10 cellular contexts compared by ENCODE assay signal in genomic region chr6:157557541-157557940, GRCh38.
DNase-seq lines count a peak whose midpoint lies in the region; ATAC-seq, FAIRE-seq and TF ChIP-seq lines count a peak whose summit lies in the region.
"Had no signal": no experiment of that assay in that cellular context is flagged by ENCODE, and none has a peak within 500 bp of the region (broad histone marks: within the 10 kb centered on the region; RNA-seq: fewer than 3 reads in every experiment).

No MANE protein-coding gene starts in this region.

- intact Hi-C loops in GM12878 (cut with micrococcal nuclease; ENCODE audit: unreplicated experiment), result no loop called here

- H3K4me2 ChIP-seq in GM12878 (ENCODE audit: control insufficient read depth, insufficient read depth) (peak overlapping the region; percentile 82), SK-N-SH (no peak overlapping the region)

- POLR2A ChIA-PET in GM12878 (lab: Charles Lee) (interaction anchor here (0.6 to 11.0 kb wide), 6 partner anchors 12 to 316 kb away, joined by 3 to 170 read pairs (median 4); no protein-coding TSS in a partner anchor), SK-N-SH (lab: Yijun Ruan, JAX) (no interaction called here)

- H3K4me1 ChIP-seq in GM12878 (ENCODE audit: control insufficient read depth, insufficient read depth, low read length) (peaks cover 58% of the 10 kb centered on the region), SK-N-SH (ENCODE audit: control insufficient read depth in 1 of 2, insufficient read depth in 2 of 2, low read depth in 1 of 2, low read length in 1 of 2) (peaks cover 0 to 6% of the 10 kb centered on the region in 2 experiments; a peak in 1 of 4 replicates)

- H3K36me3 ChIP-seq in GM12878 (ENCODE audit: control insufficient read depth in 2 of 2, insufficient read depth in 2 of 2, low read length in 1 of 2) (no peaks in the 10 kb centered on the region; a peak in 1 of 4 replicates), SK-N-SH (replicated peaks in 1 of 2; ENCODE audit: control insufficient read depth in 1 of 2, insufficient read depth in 2 of 2, low read length in 1 of 2) (no peaks in the 10 kb centered on the region)

- H3K79me2 ChIP-seq in GM12878 (ENCODE audit: control insufficient read depth, insufficient read depth, low read length) (no peaks in the 10 kb centered on the region), SK-N-SH (ENCODE audit: insufficient read depth) (no peaks in the 10 kb centered on the region)

- no peak overlapping the region for H2AFZ ChIP-seq in GM12878 (ENCODE audit: control insufficient read depth, low read depth, low read length)
- no peak overlapping the region for H2AFZ ChIP-seq in SK-N-SH (ENCODE audit: low read depth)

- peak; percentile 93 for FAIRE-seq in GM12878 (lab: Jason Lieb, UNC)

- no peaks in the 10 kb centered on the region for H3F3A ChIP-seq in SK-N-SH (replicated peaks; ENCODE audit: insufficient read depth)

- no peak overlapping the region for H3K27ac ChIP-seq in GM12878 (ENCODE audit: control insufficient read depth, insufficient read depth)
- no peak overlapping the region for H3K27ac ChIP-seq in SK-N-SH (ENCODE audit: low read depth in 2 of 2, low read length in 1 of 2)

- TF ChIP-seq POLR2A in GM12878 (IDR thresholded peaks at IDR 0.05; ENCODE audit: low read depth, low read length) (no peak), erythroblast (IDR thresholded peaks at IDR 0.05; ENCODE audit: low read length) (no peak)

- in situ Hi-C loops in GM12878 (cut with MboI), result no loop called here

- no peaks in the 10 kb centered on the region for H3K27me3 ChIP-seq in GM12878 (replicated peaks in 1 of 2; ENCODE audit: control insufficient read depth in 2 of 2, insufficient read depth in 2 of 2, low read length in 1 of 2)
- H3K27me3 ChIP-seq in SK-N-SH (ENCODE audit: insufficient read depth), result no peaks in the 10 kb centered on the region

- TF ChIP-seq CTCF in GM12878 (IDR thresholded peaks at IDR 0.05 in 2 of 3, conservative IDR thresholded peaks at IDR 0.05 in 1 of 3; ENCODE audit: control insufficient read depth in 2 of 3, extremely low read depth in 1 of 3, insufficient read depth in 1 of 3, low read depth in 3 of 3, low read length in 3 of 3) (no peak), SK-N-SH (IDR thresholded peaks at IDR 0.05) (no peak)

- TF ChIP-seq EP300 in GM12878 (IDR thresholded peaks at IDR 0.05; ENCODE audit: borderline replicate concordance in 1 of 2, control insufficient read depth in 1 of 2, low read depth in 2 of 2, low read length in 2 of 2) (peak; percentile 87 to 92; a peak in 3 of 4 replicates), SK-N-SH (IDR thresholded peaks at IDR 0.05; ENCODE audit: borderline replicate concordance in 1 of 2, low read depth in 1 of 2, low read length in 1 of 2) (no peak)

- SMC1A ChIA-PET in GM12878 (lab: Charles Lee; ENCODE audit: uncharacterized antibody, unreplicated experiment), result interaction anchor here (0.9 to 17.5 kb wide), 11 partner anchors 8 to 243 kb away, joined by 3 to 431 read pairs (median 7); partner anchors contain the start of gene TMEM242

- H4K20me1 ChIP-seq in GM12878 (ENCODE audit: control insufficient read depth, insufficient read depth) (no peaks in the 10 kb centered on the region), SK-N-SH (ENCODE audit: insufficient read depth) (no peaks in the 10 kb centered on the region)

- WGBS in GM12878 (ENCODE audit: insufficient coverage, insufficient replicate concordance, low lambda C conversion rate, missing lambda C conversion rate), result under 1% methylated on average over 7 of the region's 7 CpGs
- 92% methylated on average over 7 of the region's 7 CpGs for WGBS in SK-N-SH (ENCODE audit: low lambda C conversion rate)

- peaks cover 2% of the 10 kb centered on the region; the same call in 2 of the 3 replicates for H3K9me3 ChIP-seq in GM12878 (replicated peaks; ENCODE audit: control insufficient read depth, insufficient read depth, low read length)
- H3K9me3 ChIP-seq in SK-N-SH, result no peaks in the 10 kb centered on the region

- ATAC-seq in GM18520 (IDR thresholded peaks at IDR 0.05; ENCODE audit: unreplicated experiment) (peak; percentile 35), GM21528 (IDR thresholded peaks at IDR 0.05; ENCODE audit: low FRiP score, unreplicated experiment) (peak; percentile 47), HG03342 (IDR thresholded peaks at IDR 0.05; ENCODE audit: unreplicated experiment) (peak; percentile 40), GM12878 (peak; percentile 69)
- ATAC-seq: naive thymus-derived CD8-positive, alpha-beta T cell had no signal

- CTCF ChIA-PET in GM12878 (lab: Yijun Ruan, JAX), result interaction anchor here (1.0 to 2.1 kb wide), 6 partner anchors 12 to 110 kb away, joined by 4 to 7 read pairs (median 4); no protein-coding TSS in a partner anchor
- CTCF ChIA-PET in SK-N-SH (lab: Yijun Ruan, JAX), result interaction anchor here (0.7 kb wide), 1 partner anchor 8 kb away, joined by 3 read pairs; no protein-coding TSS in a partner anchor

- no TSS peak for BruUV-seq in GM12878 (replicated peaks; lab: Mats Ljungman, UMichigan)

- TF ChIP-seq RAD21 in GM12878 (IDR thresholded peaks at IDR 0.05; ENCODE audit: insufficient read depth, low read depth, low read length) (no peak), SK-N-SH (IDR thresholded peaks at IDR 0.05; ENCODE audit: low read length) (no peak)

- no peak overlapping the region for H3K9ac ChIP-seq in GM12878 (ENCODE audit: control insufficient read depth, insufficient read depth, low read length)
- no peak overlapping the region for H3K9ac ChIP-seq in SK-N-SH

- no peaks in the 10 kb centered on the region for H3K9me2 ChIP-seq in SK-N-SH

- RAD21 ChIA-PET in GM12878 (lab: Charles Lee; ENCODE audit: unreplicated experiment), result interaction anchor here (1.0 to 9.6 kb wide), 8 partner anchors 12 to 234 kb away, joined by 3 to 350 read pairs (median 5); partner anchors contain the start of gene TMEM242

- H3K4me3 ChIP-seq in GM12878 (no peak overlapping the region), SK-N-SH (ENCODE audit: low read depth in 2 of 2, low read length in 1 of 2) (no peak overlapping the region)

- DNase-seq in GM12878 (ENCODE audit: low read depth, low spot score), result peak; percentile 91
- no peak for DNase-seq in hippocampal formation (lab: John Stamatoyannopoulos, UW)
- DNase-seq in DMS153 (lab: John Stamatoyannopoulos, UW), result no peak
- DNase-seq in erythroblast (lab: John Stamatoyannopoulos, UW), result no peak
- no peak for DNase-seq in SK-N-SH
- DNase-seq: DMS 273 treated with DMSO at 0.1 percent for 48 hours; naive thymus-derived CD8-positive, alpha-beta T cell had no signal

TF ChIP-seq in GM12878, 131 proteins besides CTCF, POLR2A, EP300 and RAD21 (continues in another document):
- TF ChIP-seq CEBPB (IDR thresholded peaks at IDR 0.05; ENCODE audit: borderline replicate concordance in 1 of 2, low read depth in 2 of 2, low read length in 2 of 2) (no peak; a peak in 1 of 4 replicates), WRNIP1 (IDR thresholded peaks at IDR 0.05; ENCODE audit: borderline replicate concordance, low read depth, low read length) (peak; percentile 77; the same call in 1 of the 2 replicates), SMC3 (IDR thresholded peaks at IDR 0.05; ENCODE audit: borderline replicate concordance, low read length) (peak; percentile 17; the same call in 1 of the 2 replicates), EZH2 (IDR thresholded peaks at IDR 0.05; ENCODE audit: borderline replicate concordance, control insufficient read depth, low read depth, low read length) (no peak), SRF (IDR thresholded peaks at IDR 0.05; ENCODE audit: low read depth in 2 of 2, low read length in 2 of 2) (peak in 1 of 2 experiments; percentile 37; a peak in 1 of 4 replicates), KDM1A (IDR thresholded peaks at IDR 0.05; ENCODE audit: borderline replicate concordance) (0 out of 2 replicates have a peak, but pooled peaks have one; percentile 70), MXI1 (IDR thresholded peaks at IDR 0.05; ENCODE audit: low read depth, low read length) (peak; percentile 67), MEF2A (IDR thresholded peaks at IDR 0.05; ENCODE audit: insufficient read depth, low read depth, low read length) (peak; percentile 95), YY1 (IDR thresholded peaks at IDR 0.05; ENCODE audit: low read depth, low read length) (peak; percentile 81), SPI1 (IDR thresholded peaks at IDR 0.05; ENCODE audit: borderline replicate concordance, insufficient read depth, low read depth, low read length) (peak; percentile 81), ZNF207 (IDR thresholded peaks at IDR 0.05; ENCODE audit: borderline replicate concordance) (no peak)

TF ChIP-seq in SK-N-SH, 30 proteins besides CTCF, POLR2A, EP300 and RAD21 (continues in another document):
- no peak for TF ChIP-seq TEAD4 (IDR thresholded peaks at IDR 0.05; ENCODE audit: borderline replicate concordance, insufficient read depth)
- TF ChIP-seq FOXJ3 (CRISPR knock-in tag; IDR thresholded peaks at IDR 0.05), result no peak
- TF ChIP-seq USF2 (IDR thresholded peaks at IDR 0.05; ENCODE audit: borderline replicate concordance, low read depth, low read length), result no peak
- TF ChIP-seq SMC3 (IDR thresholded peaks at IDR 0.05; ENCODE audit: low read depth, low read length), result no peak
- no peak for TF ChIP-seq ELF1 (IDR thresholded peaks at IDR 0.05)
- TF ChIP-seq FOXM1 (IDR thresholded peaks at IDR 0.05; ENCODE audit: low read depth), result no peak
- no peak for TF ChIP-seq EZH2phosphoT487 (IDR thresholded peaks at IDR 0.05; ENCODE audit: borderline replicate concordance, low read depth)
- no peak for TF ChIP-seq RFX5 (IDR thresholded peaks at IDR 0.05; ENCODE audit: low read length)
- no peak for TF ChIP-seq CHD2 (IDR thresholded peaks at IDR 0.05; ENCODE audit: low read length, partially characterized antibody)
- TF ChIP-seq GABPA (IDR thresholded peaks at IDR 0.05; ENCODE audit: low read depth), result no peak
- no peak for TF ChIP-seq POLR2AphosphoS5 (IDR thresholded peaks at IDR 0.05; ENCODE audit: low read depth, low read length)
- no peak for TF ChIP-seq GATA2 (CRISPR knock-in tag; IDR thresholded peaks at IDR 0.05)
- TF ChIP-seq PBX3 (IDR thresholded peaks at IDR 0.05), result no peak
